ENCODE assay signal across 1 cellular context in genomic region chr5:173057062-173057924, GRCh38.
A peak's percentile ranks its signal among the peaks of the same experiment; 100 is the strongest.
TF ChIP-seq lines count a peak whose summit lies in the region.

No MANE protein-coding gene starts in this region.

TF ChIP-seq in K562, 482 proteins besides CTCF, POLR2A, EP300 and RAD21 (continued from another document and continues in another):
- TF ChIP-seq ZNF407 (IDR thresholded peaks at IDR 0.05; ENCODE audit: low read depth) (peak; percentile 44; the same call in 1 of the 2 replicates), ZNF384 (IDR thresholded peaks at IDR 0.05; ENCODE audit: low read depth, low read length) (peak; percentile 94), FOXP4 (CRISPR knock-in tag; IDR thresholded peaks at IDR 0.05; ENCODE audit: borderline replicate concordance) (no peak), NFRKB (IDR thresholded peaks at IDR 0.05; ENCODE audit: low read depth) (0 out of 2 replicates have a peak, but pooled peaks have one; percentile 44), NFIX (CRISPR knock-in tag; IDR thresholded peaks at IDR 0.05; ENCODE audit: low read depth) (no peak), LCOR (CRISPR knock-in tag; IDR thresholded peaks at IDR 0.05) (no peak), SP1 (CRISPR knock-in tag; IDR thresholded peaks at IDR 0.05) (peak; percentile 96), NR2C2 (CRISPR knock-in tag; IDR thresholded peaks at IDR 0.05) (peak; percentile 69; the same call in 1 of the 2 replicates), NR2C2 (tag; IDR thresholded peaks at IDR 0.05) (peak; percentile 92), RNF219 (CRISPR knock-in tag; IDR thresholded peaks at IDR 0.05) (no peak), RBBP5 (IDR thresholded peaks at IDR 0.05; ENCODE audit: borderline replicate concordance, insufficient read depth, low read length, poor library complexity, severe bottlenecking) (peak; percentile 32), EP400 (IDR thresholded peaks at IDR 0.05) (peak; percentile 67), ELF2 (CRISPR knock-in tag; IDR thresholded peaks at IDR 0.05) (0 out of 2 replicates have a peak, but pooled peaks have one; percentile 70), RNF2 (IDR thresholded peaks at IDR 0.05) (0 out of 2 replicates have a peak, but pooled peaks have one; percentile 10), ZNF318 (IDR thresholded peaks at IDR 0.05; ENCODE audit: borderline replicate concordance in 1 of 2, low read depth in 1 of 2) (peak in 1 of 2 experiments; percentile 48; a peak in 1 of 4 replicates), RBM15 (IDR thresholded peaks at IDR 0.05; ENCODE audit: insufficient read depth, low read length) (no peak), NEUROD1 (IDR thresholded peaks at IDR 0.05; ENCODE audit: borderline replicate concordance, low read depth, low read length, partially characterized antibody) (peak; percentile 97), PPARD (CRISPR knock-in tag; IDR thresholded peaks at IDR 0.05) (no peak), DEAF1 (CRISPR knock-in tag; IDR thresholded peaks at IDR 0.05) (0 out of 2 replicates have a peak, but pooled peaks have one; percentile 29), ZBTB9 (CRISPR knock-in tag; IDR thresholded peaks at IDR 0.05) (peak; percentile 45; the same call in 1 of the 2 replicates), ZHX1 (conservative IDR thresholded peaks at IDR 0.05; ENCODE audit: low read length) (no peak), PHF20 (IDR thresholded peaks at IDR 0.05; ENCODE audit: partially characterized antibody) (peak; percentile 26), GABPA (tag; conservative IDR thresholded peaks at IDR 0.05; ENCODE audit: low read depth) (peak; percentile 76), ASH1L (IDR thresholded peaks at IDR 0.05; ENCODE audit: borderline replicate concordance, low read depth, partially characterized antibody) (peak; percentile 96), MECOM (CRISPR knock-in tag; IDR thresholded peaks at IDR 0.05) (no peak)
